Comparison of ENCODE assay signal across 8 cellular contexts in genomic region chr10:69801094-69801433, GRCh38. TPM values are rescaled to one million over a fixed set of nuclear protein-coding genes. Genes with fewer than 3 reads are reported as not detected.
DNase-seq lines count a peak whose midpoint lies in the region; ATAC-seq and TF ChIP-seq lines count a peak whose summit lies in the region.

No MANE protein-coding gene starts in this region.

- H3K27me3 ChIP-seq in Karpas-422 (ENCODE audit: low read length) (no peaks in the 10 kb centered on the region), esophagus squamous epithelium (peaks cover 0 to 58% (median 2%) of the 10 kb centered on the region in 4 donors)

- intact Hi-C loops in esophagus squamous epithelium (cut with DNase I), result loop anchor here (10.0 kb wide), 2 partner anchors 114 to 156 kb away; no protein-coding TSS in a partner anchor

- peak; percentile 67 for DNase-seq in Daoy (ENCODE audit: low read depth)
- peak; percentile 77 for DNase-seq in Karpas-422
- DNase-seq in activated CD4-positive, alpha-beta T cell treated with anti-CD3 and anti-CD28 coated beads, Interleukin-2, amount 10 ng/mL, durations not matched to agents 7 days and 5 days, result peak; percentile 33
- DNase-seq in esophagus squamous epithelium (lab: John Stamatoyannopoulos, UW), result no peak
- DNase-seq in nephron progenitor cell, result peak; percentile 78
- DNase-seq in globus pallidus (ENCODE audit: low spot score), result no peak

- H3K4me1 ChIP-seq in Karpas-422 (ENCODE audit: low read length) (no peaks in the 10 kb centered on the region), esophagus squamous epithelium (peaks cover 8 to 34% (median 9%) of the 10 kb centered on the region in 3 donors)

- H3K9me2 ChIP-seq in Karpas-422 (replicated peaks; ENCODE audit: insufficient read depth, low read length), result no peaks in the 10 kb centered on the region

- POLR2A ChIA-PET in activated CD4-positive, alpha-beta T cell treated with anti-CD3 and anti-CD28 coated beads, Interleukin-2, amount 10 ng/mL, durations not matched to agents 7 days and 5 days (lab: Charles Lee), result no interaction called here

- H3K9me3 ChIP-seq in Karpas-422 (ENCODE audit: low read length) (no peaks in the 10 kb centered on the region), esophagus squamous epithelium (peaks cover 0 to under 1% (median 0%) of the 10 kb centered on the region in 3 donors)

- peaks cover 4% of the 10 kb centered on the region for H3K9me3 Mint-ChIP-seq in activated CD4-positive, alpha-beta T cell treated with anti-CD3 and anti-CD28 coated beads, Interleukin-2, amount 10 ng/mL, durations not matched to agents 7 days and 5 days
- peaks cover 7% of the 10 kb centered on the region for H3K9me3 Mint-ChIP-seq in nephron progenitor cell

- no peak overlapping the region for H3K9ac ChIP-seq in Karpas-422 (ENCODE audit: low read length)

- CTCF ChIA-PET in activated CD4-positive, alpha-beta T cell treated with anti-CD3 and anti-CD28 coated beads, Interleukin-2, amount 10 ng/mL, durations not matched to agents 7 days and 5 days (lab: Charles Lee), result interaction anchor here (0.8 kb wide), 1 partner anchor 14 kb away, joined by 4 read pairs; no protein-coding TSS in a partner anchor

- H3K4me3 ChIP-seq in Karpas-422 (ENCODE audit: low read length) (no peak overlapping the region), esophagus squamous epithelium (peak overlapping the region in 3 of 4 donors; percentile 43 to 68 (median 56))

- H3K27ac ChIP-seq in Karpas-422 (ENCODE audit: low read length) (no peak overlapping the region), esophagus squamous epithelium (peak overlapping the region in 1 of 4 donors; percentile 57)

- no peaks in the 10 kb centered on the region for H3K36me3 ChIP-seq in Karpas-422 (ENCODE audit: insufficient read depth, low read length)
- H3K36me3 ChIP-seq in esophagus squamous epithelium, result no peaks in the 10 kb centered on the region

- no peak overlapping the region for H3K4me2 ChIP-seq in Karpas-422 (ENCODE audit: low read depth, low read length, poor library complexity, severe bottlenecking)

- H4K20me1 ChIP-seq in Karpas-422 (ENCODE audit: insufficient read depth, low read depth, low read length), result no peaks in the 10 kb centered on the region

- no peak for TF ChIP-seq POLR2A in esophagus squamous epithelium (IDR thresholded peaks at IDR 0.05)

- TF ChIP-seq CTCF in esophagus squamous epithelium (IDR thresholded peaks at IDR 0.05) (peak in 5 of 6 experiments; percentile 31 to 59 (median 41)), nephron progenitor cell (IDR thresholded peaks at IDR 0.05) (peak; percentile 50)

- ATAC-seq in HG02610 (IDR thresholded peaks at IDR 0.05; ENCODE audit: unreplicated experiment) (no peak), GM19023 (IDR thresholded peaks at IDR 0.05; ENCODE audit: unreplicated experiment) (no peak)

- H3K79me2 ChIP-seq in Karpas-422 (ENCODE audit: low read length), result no peaks in the 10 kb centered on the region

- H3K4me1 Mint-ChIP-seq in activated CD4-positive, alpha-beta T cell treated with anti-CD3 and anti-CD28 coated beads, Interleukin-2, amount 10 ng/mL, durations not matched to agents 7 days and 5 days, result peaks cover 6% of the 10 kb centered on the region
- H3K4me1 Mint-ChIP-seq in nephron progenitor cell, result peaks cover 54% of the 10 kb centered on the region

- H3K4me3 Mint-ChIP-seq in activated CD4-positive, alpha-beta T cell treated with anti-CD3 and anti-CD28 coated beads, Interleukin-2, amount 10 ng/mL, durations not matched to agents 7 days and 5 days, result no peak overlapping the region
- peak overlapping the region; percentile 88 for H3K4me3 Mint-ChIP-seq in nephron progenitor cell

- no peaks in the 10 kb centered on the region for H3K36me3 Mint-ChIP-seq in activated CD4-positive, alpha-beta T cell treated with anti-CD3 and anti-CD28 coated beads, Interleukin-2, amount 10 ng/mL, durations not matched to agents 7 days and 5 days (ENCODE audit: low read depth)
- H3K36me3 Mint-ChIP-seq in nephron progenitor cell (ENCODE audit: low read depth), result peaks cover 3% of the 10 kb centered on the region

- no peak overlapping the region for H3K27ac Mint-ChIP-seq in activated CD4-positive, alpha-beta T cell treated with anti-CD3 and anti-CD28 coated beads, Interleukin-2, amount 10 ng/mL, durations not matched to agents 7 days and 5 days
- peak overlapping the region; percentile 58 for H3K27ac Mint-ChIP-seq in nephron progenitor cell

- peaks cover 42% of the 10 kb centered on the region for H3K27me3 Mint-ChIP-seq in activated CD4-positive, alpha-beta T cell treated with anti-CD3 and anti-CD28 coated beads, Interleukin-2, amount 10 ng/mL, durations not matched to agents 7 days and 5 days
- peaks cover 62% of the 10 kb centered on the region for H3K27me3 Mint-ChIP-seq in nephron progenitor cell (ENCODE audit: low read depth, poor library complexity)

- no peak overlapping the region for H2AFZ ChIP-seq in Karpas-422 (ENCODE audit: low read length)

- 12 to 18% methylated on average over 5 to 8 of the region's 8 CpGs for WGBS in esophagus squamous epithelium, 2 donors

RNA-seq across cellular contexts. Expression of gene COL13A1, which starts 0.6 kb away (rescaled TPM):
- total RNA-seq in Daoy (2014; rRNA removed; shearing (Covaris generic)), result 13.0 and 19.5 TPM in 2 replicates
- not detected in 2 replicates for total RNA-seq in Karpas-422 (2014; rRNA removed; shearing (Covaris generic); ENCODE audit: low replicate concordance)
- total RNA-seq in activated CD4-positive, alpha-beta T cell treated with anti-CD3 and anti-CD28 coated beads, Interleukin-2, amount 10 ng/mL, durations not matched to agents 7 days and 5 days, result not detected
- 1 to 10 TPM in 2 of 4 donors, not detected in 2; 2.0 to 3.8 TPM for total RNA-seq in esophagus squamous epithelium

Comparison
In these comparisons a context has a peak if more than half of its experiments do, and no peak if none do; other contexts are left out.
1. DNase-seq: peak in Daoy (single experiment), Karpas-422 (single experiment), activated CD4-positive, alpha-beta T cell treated with anti-CD3 and anti-CD28 coated beads, Interleukin-2, amount 10 ng/mL, durations not matched to agents 7 days and 5 days (single experiment) and nephron progenitor cell (single experiment); none in esophagus squamous epithelium (single experiment) and globus pallidus (single experiment).